12 cellular contexts compared by ENCODE assay signal in genomic region chr7:1743481-1744230, GRCh38.
A peak's percentile ranks its signal among the peaks of the same experiment; 100 is the strongest.
DNase-seq lines count a peak whose midpoint lies in the region; ATAC-seq and TF ChIP-seq lines count a peak whose summit lies in the region.
"Had no signal": no experiment of that assay in that cellular context is flagged by ENCODE, and none has a peak within 500 bp of the region (broad histone marks: within the 10 kb centered on the region; RNA-seq: fewer than 3 reads in every experiment).

No MANE protein-coding gene starts in this region.

- H3K9me3 Mint-ChIP-seq in immature natural killer cell = no peaks in the 10 kb centered on the region
- H3K9me3 Mint-ChIP-seq: CD4-positive, alpha-beta memory T cell had no signal

- DNase-seq in Right ventricle myocardium superior = peak; percentile 29
- DNase-seq in right atrium auricular region (ENCODE audit: low spot score) = no peak
- DNase-seq in NB4 (ENCODE audit: low read depth) = peak; percentile 70
- no peak for DNase-seq in immature natural killer cell
- DNase-seq in lower leg skin (ENCODE audit: low spot score in 2 of 2) = no peak
- DNase-seq: NCI-H2029 treated with DMSO at 0.1 percent for 48 hours, NCI-H446, T-helper 1 cell had no signal

- peaks cover 8% of the 10 kb centered on the region for H3K36me3 ChIP-seq in right atrium auricular region
- H3K36me3 ChIP-seq in BLaER1 treated with 17β-estradiol and CSF1 and Interleukin-3, amounts not matched to agents 10 nM and 100 nM = peaks cover 0 to 7% (median 0%) of the 10 kb centered on the region in 11 experiments; a peak in 1 of 22 replicates

- no peak overlapping the region for H3K27ac ChIP-seq in right atrium auricular region
- H3K27ac ChIP-seq in BLaER1 treated with 17β-estradiol and CSF1 and Interleukin-3, amounts not matched to agents 10 nM and 100 nM = no peak overlapping the region

- WGBS in lower leg skin, 2 donors = 85 to 86% methylated on average over 26 to 33 of the region's 37 CpGs

- H3K36me3 Mint-ChIP-seq in immature natural killer cell = no peaks in the 10 kb centered on the region
- H3K36me3 Mint-ChIP-seq: CD4-positive, alpha-beta memory T cell had no signal

- intact Hi-C loops in Right ventricle myocardium superior (cut with DNase I) = no loop called here
- intact Hi-C loops in lower leg skin (cut with DNase I; ENCODE audit: low total_unique reads) = no loop called here

- H4K20me1 ChIP-seq in BLaER1 treated with 17β-estradiol and CSF1 and Interleukin-3, amounts not matched to agents 10 nM and 100 nM = peaks cover 0 to 42% (median 9%) of the 10 kb centered on the region in 11 experiments; a peak in 7 of 22 replicates

- no peak overlapping the region for H3K9ac ChIP-seq in BLaER1 treated with 17β-estradiol and CSF1 and Interleukin-3, amounts not matched to agents 10 nM and 100 nM

- no peak overlapping the region for H3K4me3 ChIP-seq in right atrium auricular region
- H3K4me3 ChIP-seq in BLaER1 treated with 17β-estradiol and CSF1 and Interleukin-3, amounts not matched to agents 10 nM and 100 nM = no peak overlapping the region
- peak overlapping the region; percentile 86 for H3K4me3 ChIP-seq in NB4 (ENCODE audit: low read depth, low read length)
- no peak overlapping the region for H3K4me3 ChIP-seq in lower leg skin (ENCODE audit: low read depth, poor library complexity, severe bottlenecking)

- H3K27ac Mint-ChIP-seq in immature natural killer cell = peak overlapping the region in 4 of 6 donors; percentile 86 to 93 (median 90)

- peaks cover 1 to 6% (median 2%) of the 10 kb centered on the region in 3 donors for H3K27me3 Mint-ChIP-seq in immature natural killer cell (ENCODE audit: low read depth in 3 of 3)

- TF ChIP-seq CTCF in right atrium auricular region (IDR thresholded peaks at IDR 0.05) = no peak
- no peak for TF ChIP-seq CTCF in NB4 (IDR thresholded peaks at IDR 0.05; ENCODE audit: low read depth, low read length)
- TF ChIP-seq CTCF in lower leg skin (IDR thresholded peaks at IDR 0.05) = no peak

- H3K4me3 Mint-ChIP-seq in immature natural killer cell = no peak overlapping the region

- peaks cover 33 to 38% of the 10 kb centered on the region in 2 donors for H3K4me1 Mint-ChIP-seq in immature natural killer cell

- ATAC-seq in Right ventricle myocardium superior (ENCODE audit: poor library complexity) = no peak
- no peak for ATAC-seq in GM18858 (IDR thresholded peaks at IDR 0.05; ENCODE audit: unreplicated experiment)
- no peak for ATAC-seq in GM19452 (IDR thresholded peaks at IDR 0.05; ENCODE audit: unreplicated experiment)

- TF ChIP-seq POLR2A in NB4 (IDR thresholded peaks at IDR 0.05; ENCODE audit: extremely low read depth, insufficient read length) (no peak), lower leg skin (IDR thresholded peaks at IDR 0.05) (no peak)

- H3K27me3 ChIP-seq in right atrium auricular region = no peaks in the 10 kb centered on the region
- H3K27me3 ChIP-seq in BLaER1 treated with 17β-estradiol and CSF1 and Interleukin-3, amounts not matched to agents 10 nM and 100 nM = peaks cover 19 to 54% (median 36%) of the 10 kb centered on the region in 11 experiments

- peaks cover 0 to 25% of the 10 kb centered on the region in 2 donors for H3K4me1 ChIP-seq in right atrium auricular region
- peaks cover 25 to 64% (median 58%) of the 10 kb centered on the region in 10 experiments for H3K4me1 ChIP-seq in BLaER1 treated with 17β-estradiol and CSF1 and Interleukin-3, amounts not matched to agents 10 nM and 100 nM

- peak overlapping the region; percentile 53 to 92 (median 83); a peak in 21 of 22 replicates for H3K4me2 ChIP-seq in BLaER1 treated with 17β-estradiol and CSF1 and Interleukin-3, amounts not matched to agents 10 nM and 100 nM

- no peaks in the 10 kb centered on the region for H3K9me3 ChIP-seq in right atrium auricular region
- H3K9me3 ChIP-seq in BLaER1 treated with 17β-estradiol and CSF1 and Interleukin-3, amounts not matched to agents 10 nM and 100 nM (replicated peaks in 1 of 11) = no peaks in the 10 kb centered on the region

Comparison
In these comparisons a context has a peak if more than half of its experiments do, and no peak if none do; other contexts are left out.
1. DNase-seq: peak in Right ventricle myocardium superior (single experiment) and NB4 (single experiment); none in right atrium auricular region (single experiment), immature natural killer cell (0 of 3) and lower leg skin (0 of 2).